ENCODE assay signal across 8 cellular contexts in genomic region chr19:4724252-4724514, GRCh38. TPM values are rescaled to one million over a fixed set of nuclear protein-coding genes. Genes with fewer than 3 reads are reported as not detected.
DNase-seq lines count a peak whose midpoint lies in the region; ATAC-seq and TF ChIP-seq lines count a peak whose summit lies in the region.

No MANE protein-coding gene starts in this region.

- H3K79me2 ChIP-seq in SU-DHL-6 (ENCODE audit: insufficient read depth, low read length) (peaks cover 26% of the 10 kb centered on the region), fibroblast of lung (ENCODE audit: control insufficient read depth, insufficient read depth, low read length) (peaks cover 36% of the 10 kb centered on the region)

- H3K9me3 ChIP-seq in ES-I3 (ENCODE audit: control insufficient read depth, insufficient read depth, low read length) (no peaks in the 10 kb centered on the region), SU-DHL-6 (ENCODE audit: insufficient read depth, low read length) (no peaks in the 10 kb centered on the region), fibroblast of lung (ENCODE audit: control insufficient read depth, insufficient read depth, low read depth, low read length) (no peaks in the 10 kb centered on the region)

- no peaks in the 10 kb centered on the region for H4K20me1 ChIP-seq in SU-DHL-6 (ENCODE audit: low read depth, low read length)
- H4K20me1 ChIP-seq in fibroblast of lung (ENCODE audit: control insufficient read depth, extremely low read depth, insufficient read depth, low read length), result no peaks in the 10 kb centered on the region

- peak overlapping the region; percentile 95 for H3K4me3 Mint-ChIP-seq in progenitor cell of endocrine pancreas (ENCODE audit: low read depth)

- H2AFZ ChIP-seq in SU-DHL-6 (ENCODE audit: low read depth, low read length, severe bottlenecking), result no peak overlapping the region
- no peak overlapping the region for H2AFZ ChIP-seq in fibroblast of lung (ENCODE audit: low read length)

- TF ChIP-seq CTCF in SU-DHL-6 (IDR thresholded peaks at IDR 0.05; ENCODE audit: insufficient read depth, low read length, poor library complexity, severe bottlenecking), result no peak
- no peak for TF ChIP-seq CTCF in fibroblast of lung (conservative IDR thresholded peaks at IDR 0.05 in 1 of 2, IDR thresholded peaks at IDR 0.05 in 1 of 2; ENCODE audit: low read depth in 1 of 2, low read length in 2 of 2)
- TF ChIP-seq CTCF in progenitor cell of endocrine pancreas (IDR thresholded peaks at IDR 0.05; ENCODE audit: unreplicated experiment), result no peak

- H3F3A ChIP-seq in SU-DHL-6 (ENCODE audit: insufficient read depth), result peaks cover 14% of the 10 kb centered on the region; the same call in 1 of the 2 replicates

- H3K9me3 Mint-ChIP-seq in progenitor cell of endocrine pancreas (ENCODE audit: low read depth), result no peaks in the 10 kb centered on the region

- H3K4me1 ChIP-seq in ES-I3 (ENCODE audit: insufficient read depth, low read length) (peaks cover 7% of the 10 kb centered on the region; the same call in 1 of the 2 replicates), fibroblast of lung (ENCODE audit: control insufficient read depth, extremely low read depth, insufficient read depth, low read length) (peaks cover 9% of the 10 kb centered on the region)

- H3K4me1 Mint-ChIP-seq in progenitor cell of endocrine pancreas (ENCODE audit: low read depth), result peaks cover 17% of the 10 kb centered on the region

- peaks cover 4% of the 10 kb centered on the region for H3K36me3 Mint-ChIP-seq in progenitor cell of endocrine pancreas (ENCODE audit: insufficient read depth)

- H3K9ac ChIP-seq in ES-I3 (ENCODE audit: low read depth, low read length) (peak overlapping the region; percentile 63; the same call in 1 of the 2 replicates), SU-DHL-6 (ENCODE audit: low read length) (no peak overlapping the region), fibroblast of lung (ENCODE audit: insufficient read depth, low read length) (peak overlapping the region; percentile 37)

- no peak for ATAC-seq in HG03025 (IDR thresholded peaks at IDR 0.05; ENCODE audit: low FRiP score, unreplicated experiment)

- peak overlapping the region; percentile 56 for H3K27ac ChIP-seq in SU-DHL-6 (ENCODE audit: low read depth, low read length)
- peak overlapping the region; percentile 88 for H3K27ac ChIP-seq in fibroblast of lung (ENCODE audit: insufficient read depth, low read length)

- H3K9me2 ChIP-seq in SU-DHL-6 (replicated peaks; ENCODE audit: insufficient read depth, low read length), result no peaks in the 10 kb centered on the region

- no peaks in the 10 kb centered on the region for H3K27me3 ChIP-seq in SU-DHL-6 (ENCODE audit: low read length)
- no peaks in the 10 kb centered on the region for H3K27me3 ChIP-seq in fibroblast of lung (ENCODE audit: control insufficient read depth, insufficient read depth, low read length)

- H3K4me3 ChIP-seq in SU-DHL-6 (ENCODE audit: insufficient read depth, low read length, poor library complexity, severe bottlenecking) (peak overlapping the region; percentile 55), fibroblast of lung (replicated peaks in 1 of 4; ENCODE audit: control extremely low read depth in 1 of 4, insufficient read depth in 1 of 4, low read depth in 3 of 4, low read length in 4 of 4) (peak overlapping the region; percentile 49 to 99 (median 81))

- H3K36me3 ChIP-seq in ES-I3 (ENCODE audit: insufficient read depth, low read length), result peaks cover 3% of the 10 kb centered on the region; the same call in 1 of the 2 replicates
- H3K36me3 ChIP-seq in SU-DHL-6 (ENCODE audit: low read length), result no peaks in the 10 kb centered on the region
- H3K36me3 ChIP-seq in fibroblast of lung (ENCODE audit: control insufficient read depth, insufficient read depth, low read length), result peaks cover 8% of the 10 kb centered on the region

- no peaks in the 10 kb centered on the region for H3K27me3 Mint-ChIP-seq in progenitor cell of endocrine pancreas

- peak overlapping the region; percentile 99 for H3K27ac Mint-ChIP-seq in progenitor cell of endocrine pancreas

- DNase-seq in fibroblast of lung (ENCODE audit: low read depth in 2 of 2) (no peak), progenitor cell of endocrine pancreas (ENCODE audit: low spot score, unreplicated experiment) (no peak), NCI-H1694 (lab: John Stamatoyannopoulos, UW) (no peak), NAMALWA (ENCODE audit: low spot score) (no peak)
- DNase-seq in activated CD4-positive, CD25-positive, alpha-beta regulatory T cell treated with anti-CD3 and anti-CD28 coated beads, Interleukin-2, amount 50 U/mL, for 72 hours, result no peak

- H3K4me2 ChIP-seq in SU-DHL-6 (ENCODE audit: low read depth, low read length, poor library complexity, severe bottlenecking) (peak overlapping the region; percentile 50), fibroblast of lung (ENCODE audit: extremely low read depth, insufficient read depth, low read length) (no peak overlapping the region)

RNA-seq across cellular contexts. Expression of gene DPP9, which starts 0.5 kb away (rescaled TPM):
- total RNA-seq in fibroblast of lung, result 14.4 and 27.1 TPM in 2 replicates
- 3.6 and 8.2 TPM in 2 replicates for polyA plus RNA-seq in fibroblast of lung
- 23.9 and 51.6 TPM in 2 replicates for polyA plus RNA-seq in fibroblast of lung (2012)
- polyA minus RNA-seq in fibroblast of lung (ENCODE audit: low replicate concordance), result 53.6 and 82.5 TPM in 2 replicates
- 48.9 and 50.3 TPM in 2 replicates for total RNA-seq in progenitor cell of endocrine pancreas

RNA-seq across cellular contexts. Expression of gene MYDGF, which starts 54.0 kb away (rescaled TPM):
- total RNA-seq in fibroblast of lung, result 140 and 181 TPM in 2 replicates
- polyA plus RNA-seq in fibroblast of lung, result 167 and 190 TPM in 2 replicates
- polyA plus RNA-seq in fibroblast of lung (2012), result 303 and 376 TPM in 2 replicates
- polyA minus RNA-seq in fibroblast of lung (ENCODE audit: low replicate concordance), result 108 and 137 TPM in 2 replicates
- total RNA-seq in progenitor cell of endocrine pancreas, result 42.5 and 45.9 TPM in 2 replicates
